Comparison of ENCODE assay signal across 23 cellular contexts in the genomic region with DNA sequence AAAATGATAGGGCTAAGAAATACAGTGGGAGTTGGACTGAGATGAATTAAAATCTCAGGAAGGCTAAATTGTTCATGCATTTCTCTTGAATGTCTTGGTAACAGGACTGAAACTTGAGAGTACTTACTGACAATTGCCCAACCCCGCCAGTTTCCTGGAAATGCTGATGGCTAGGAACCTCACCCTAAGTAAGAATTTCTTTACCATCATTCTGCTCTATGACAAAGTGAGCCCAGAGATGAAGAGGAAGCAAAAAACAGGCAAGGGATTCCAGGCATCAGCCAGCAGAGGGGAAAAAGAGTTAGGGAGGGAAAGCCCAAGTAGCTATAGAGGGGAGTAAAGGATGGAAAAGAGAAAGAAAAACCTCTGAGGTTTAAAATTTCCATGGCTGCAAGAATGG.
DNase-seq lines count a peak whose midpoint lies in the region; ATAC-seq and TF ChIP-seq lines count a peak whose summit lies in the region.
"Had no signal": no experiment of that assay in that cellular context is flagged by ENCODE, and none has a peak within 500 bp of the region (broad histone marks: within the 10 kb centered on the region; RNA-seq: fewer than 3 reads in every experiment).

No MANE protein-coding gene starts in this region.

- H3K9me3 Mint-ChIP-seq in GM23338 = no peaks in the 10 kb centered on the region
- peaks cover 12% of the 10 kb centered on the region for H3K9me3 Mint-ChIP-seq in WTC11
- no peaks in the 10 kb centered on the region for H3K9me3 Mint-ChIP-seq in activated naive CD4-positive, alpha-beta T cell treated with anti-CD3 and anti-CD28 coated beads, Interleukin-2, amount 50 U/mL, for 72 hours
- H3K9me3 Mint-ChIP-seq: activated T-cell treated with anti-CD3 and anti-CD28 coated beads, Interleukin-2, amount 50 U/mL, for 24 hours had no signal

- H3K4me1 Mint-ChIP-seq in GM23338 (peaks cover 6% of the 10 kb centered on the region; the same call in 2 of the 3 replicates), WTC11 (peaks cover 11% of the 10 kb centered on the region)
- H3K4me1 Mint-ChIP-seq: B cell; CD8-positive, alpha-beta memory T cell; natural killer cell had no signal

- no peak overlapping the region for H2AFZ ChIP-seq in GM23338

- peaks cover 10% of the 10 kb centered on the region; the same call in 1 of the 2 replicates for H3K4me1 ChIP-seq in GM23338 (ENCODE audit: insufficient read depth)
- H3K4me1 ChIP-seq in lung (ENCODE audit: control insufficient read depth in 2 of 2, insufficient read depth in 2 of 2, low read length in 2 of 2) = no peaks in the 10 kb centered on the region
- H3K4me1 ChIP-seq: heart right ventricle, left ventricle myocardium inferior, SJSA1, transverse colon had no signal

- 62 to 77% methylated on average over 1 of the region's 1 CpG for WGBS in lung, 2 donors

- H3K4me2 ChIP-seq in GM23338 = no peak overlapping the region

- POLR2A ChIA-PET in WTC11 (lab: Charles Lee) = interaction anchor here (0.6 kb wide), 1 partner anchor 185 kb away, joined by 6 read pairs; no protein-coding TSS in a partner anchor

- H3K27ac Mint-ChIP-seq in GM23338 (peak overlapping the region; percentile 3; the same call in 1 of the 2 replicates), WTC11 (no peak overlapping the region; the same call in 1 of the 2 replicates)
- H3K27ac Mint-ChIP-seq in activated naive CD4-positive, alpha-beta T cell treated with anti-CD3 and anti-CD28 coated beads, Interleukin-2, amount 50 U/mL, for 72 hours = no peak overlapping the region
- H3K27ac Mint-ChIP-seq: activated T-cell treated with anti-CD3 and anti-CD28 coated beads, Interleukin-2, amount 50 U/mL, for 24 hours; B cell; CD8-positive, alpha-beta memory T cell; natural killer cell had no signal

- H3K9me2 ChIP-seq in GM23338 (ENCODE audit: insufficient read depth) = no peaks in the 10 kb centered on the region

- no peak overlapping the region for H3K27ac ChIP-seq in GM23338 (ENCODE audit: low read depth)
- H3K27ac ChIP-seq in lung (ENCODE audit: low read depth in 1 of 2, low read length in 1 of 2) = no peak overlapping the region
- H3K27ac ChIP-seq: dorsolateral prefrontal cortex, epithelial cell of prostate, heart right ventricle, left ventricle myocardium inferior, ovary, SJSA1, transverse colon had no signal

- H3K27me3 ChIP-seq in GM23338 (ENCODE audit: insufficient read depth) (no peaks in the 10 kb centered on the region), lung (ENCODE audit: control insufficient read depth, insufficient read depth) (no peaks in the 10 kb centered on the region)
- H3K27me3 ChIP-seq: dorsolateral prefrontal cortex, heart right ventricle, ovary, SJSA1, transverse colon had no signal

- no peak overlapping the region for H3K4me3 Mint-ChIP-seq in GM23338
- H3K4me3 Mint-ChIP-seq in WTC11 = no peak overlapping the region
- H3K4me3 Mint-ChIP-seq: activated T-cell treated with anti-CD3 and anti-CD28 coated beads, Interleukin-2, amount 50 U/mL, for 24 hours; B cell; CD8-positive, alpha-beta memory T cell; natural killer cell had no signal

- H3K36me3 Mint-ChIP-seq in GM23338 (ENCODE audit: low read depth) (no peaks in the 10 kb centered on the region), WTC11 (peaks cover 4% of the 10 kb centered on the region)
- H3K36me3 Mint-ChIP-seq in activated naive CD4-positive, alpha-beta T cell treated with anti-CD3 and anti-CD28 coated beads, Interleukin-2, amount 50 U/mL, for 72 hours = no peaks in the 10 kb centered on the region
- H3K36me3 Mint-ChIP-seq: natural killer cell had no signal

- H3K36me3 ChIP-seq in GM23338 (ENCODE audit: insufficient read depth) (no peaks in the 10 kb centered on the region), lung (ENCODE audit: control insufficient read depth in 2 of 2, insufficient read depth in 2 of 2, low read length in 2 of 2) (no peaks in the 10 kb centered on the region)
- H3K36me3 ChIP-seq: heart right ventricle, left ventricle myocardium inferior, ovary, SJSA1, transverse colon had no signal

- no peaks in the 10 kb centered on the region for H3K9me3 ChIP-seq in lung (ENCODE audit: control insufficient read depth in 2 of 2, insufficient read depth in 1 of 2, low read length in 1 of 2)
- H3K9me3 ChIP-seq: heart right ventricle, left ventricle myocardium inferior, ovary, SJSA1, transverse colon had no signal

- CTCF ChIA-PET in WTC11 (lab: Charles Lee) = interaction anchor here (0.6 to 1.4 kb wide), 6 partner anchors 9 to 862 kb away, joined by 3 to 6 read pairs (median 3); no protein-coding TSS in a partner anchor

- H3F3A ChIP-seq in GM23338 (replicated peaks; ENCODE audit: low read depth) = no peaks in the 10 kb centered on the region

- H3K4me3 ChIP-seq in GM23338 (no peak overlapping the region), fibroblast of mammary gland (ENCODE audit: control insufficient read depth, low read depth, low read length) (no peak overlapping the region), lung (no peak overlapping the region)
- H3K4me3 ChIP-seq: dorsolateral prefrontal cortex, heart right ventricle, K562, left ventricle myocardium inferior, ovary, SJSA1, transverse colon had no signal

- no peaks in the 10 kb centered on the region for H3K79me2 ChIP-seq in GM23338 (replicated peaks; ENCODE audit: insufficient read depth)

- DNase-seq in GM23338 (ENCODE audit: low spot score) (peak; percentile 48), WTC11 (ENCODE audit: low spot score) (no peak), fibroblast of mammary gland (ENCODE audit: low read depth) (peak; percentile 1), lung (ENCODE audit: low spot score) (peak; percentile 51), KG1 (lab: John Stamatoyannopoulos, UW) (no peak)
- no peak for DNase-seq in activated naive CD4-positive, alpha-beta T cell treated with anti-CD3 and anti-CD28 coated beads, Interleukin-2, amount 50 U/mL, for 72 hours (ENCODE audit: low spot score in 2 of 2)
- DNase-seq: activated gamma-delta T cell; CD8-positive, alpha-beta memory T cell; left ventricle myocardium inferior; natural killer cell; NCI-H2029; NCI-H774 had no signal

- H4K20me1 ChIP-seq in GM23338 (replicated peaks; ENCODE audit: insufficient read depth) = no peaks in the 10 kb centered on the region

- peak; percentile 79 for ATAC-seq in GM23338
- peak; percentile 30; the same call in 1 of the 2 replicates for ATAC-seq in WTC11
- ATAC-seq in lung (ENCODE audit: insufficient read depth, low FRiP score) = peak; percentile 77
- ATAC-seq in HG02623 (IDR thresholded peaks at IDR 0.05; ENCODE audit: unreplicated experiment) = no peak
- no peak for ATAC-seq in HG02852 (IDR thresholded peaks at IDR 0.05; ENCODE audit: unreplicated experiment)
- ATAC-seq in activated naive CD4-positive, alpha-beta T cell treated with anti-CD3 and anti-CD28 coated beads, Interleukin-2, amount 50 U/mL, for 72 hours = no peak
- ATAC-seq: heart right ventricle, natural killer cell had no signal

- H3K27me3 Mint-ChIP-seq in GM23338 (ENCODE audit: insufficient read depth, low read depth, poor library complexity) (peaks cover 1% of the 10 kb centered on the region), WTC11 (ENCODE audit: low read depth) (no peaks in the 10 kb centered on the region)
- H3K27me3 Mint-ChIP-seq: activated T-cell treated with anti-CD3 and anti-CD28 coated beads, Interleukin-2, amount 50 U/mL, for 24 hours; B cell; CD8-positive, alpha-beta memory T cell had no signal

- TF ChIP-seq CTCF in GM23338 (conservative IDR thresholded peaks at IDR 0.05; ENCODE audit: low read depth in 2 of 2) = no peak
- no peak for TF ChIP-seq CTCF in WTC11 (IDR thresholded peaks at IDR 0.05)
- TF ChIP-seq CTCF in fibroblast of mammary gland (conservative IDR thresholded peaks at IDR 0.05; ENCODE audit: control insufficient read depth, insufficient read depth, low read depth, low read length) = no peak
- TF ChIP-seq CTCF in lung (IDR thresholded peaks at IDR 0.05; ENCODE audit: control extremely low read depth, extremely low read depth) = no peak

TF ChIP-seq in GM23338, 12 proteins besides CTCF, POLR2A, EP300 and RAD21 (continues in another document):
- no peak for TF ChIP-seq ZNF331 (CRISPR knock-in tag; IDR thresholded peaks at IDR 0.05; ENCODE audit: low read depth)

TF ChIP-seq in WTC11, 78 proteins besides CTCF, POLR2A, EP300 and RAD21 (continues in another document):
- no peak for TF ChIP-seq E2F1 (CRISPR knock-in tag; IDR thresholded peaks at IDR 0.05)
- TF ChIP-seq ESRRA (CRISPR knock-in tag; IDR thresholded peaks at IDR 0.05; ENCODE audit: borderline replicate concordance) = no peak
- no peak for TF ChIP-seq ZNF423 (CRISPR knock-in tag; IDR thresholded peaks at IDR 0.05)
- TF ChIP-seq, protein P1, sequence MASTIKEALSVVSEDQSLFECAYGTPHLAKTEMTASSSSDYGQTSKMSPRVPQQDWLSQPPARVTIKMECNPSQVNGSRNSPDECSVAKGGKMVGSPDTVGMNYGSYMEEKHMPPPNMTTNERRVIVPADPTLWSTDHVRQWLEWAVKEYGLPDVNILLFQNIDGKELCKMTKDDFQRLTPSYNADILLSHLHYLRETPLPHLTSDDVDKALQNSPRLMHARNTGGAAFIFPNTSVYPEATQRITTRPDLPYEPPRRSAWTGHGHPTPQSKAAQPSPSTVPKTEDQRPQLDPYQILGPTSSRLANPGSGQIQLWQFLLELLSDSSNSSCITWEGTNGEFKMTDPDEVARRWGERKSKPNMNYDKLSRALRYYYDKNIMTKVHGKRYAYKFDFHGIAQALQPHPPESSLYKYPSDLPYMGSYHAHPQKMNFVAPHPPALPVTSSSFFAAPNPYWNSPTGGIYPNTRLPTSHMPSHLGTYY (CRISPR knock-in tag; IDR thresholded peaks at IDR 0.05) = no peak
- no peak for TF ChIP-seq ZNF263 (CRISPR knock-in tag; IDR thresholded peaks at IDR 0.05; ENCODE audit: low read depth)
- TF ChIP-seq GABPB1 (CRISPR knock-in tag; IDR thresholded peaks at IDR 0.05) = no peak
- no peak for TF ChIP-seq JUN (CRISPR knock-in tag; IDR thresholded peaks at IDR 0.05)
- no peak for TF ChIP-seq NFE2L1 (CRISPR knock-in tag; IDR thresholded peaks at IDR 0.05)
- TF ChIP-seq ETV6 (CRISPR knock-in tag; IDR thresholded peaks at IDR 0.05) = no peak
- TF ChIP-seq FOXK1 (CRISPR knock-in tag; IDR thresholded peaks at IDR 0.05) = no peak
- no peak for TF ChIP-seq CBFB (CRISPR knock-in tag; IDR thresholded peaks at IDR 0.05; ENCODE audit: low read depth)

Comparison
In these comparisons a context has a peak if more than half of its experiments do, and no peak if none do; other contexts are left out.
1. ATAC-seq: peak in GM23338 (single experiment), WTC11 (single experiment) and lung (single experiment); none in HG02623 (single experiment), HG02852 (single experiment) and activated naive CD4-positive, alpha-beta T cell treated with anti-CD3 and anti-CD28 coated beads, Interleukin-2, amount 50 U/mL, for 72 hours (0 of 2).
2. DNase-seq: peak in GM23338 (single experiment), fibroblast of mammary gland (single experiment) and lung (single experiment); none in WTC11 (single experiment), KG1 (single experiment) and activated naive CD4-positive, alpha-beta T cell treated with anti-CD3 and anti-CD28 coated beads, Interleukin-2, amount 50 U/mL, for 72 hours (0 of 2).